In the genomic region with DNA sequence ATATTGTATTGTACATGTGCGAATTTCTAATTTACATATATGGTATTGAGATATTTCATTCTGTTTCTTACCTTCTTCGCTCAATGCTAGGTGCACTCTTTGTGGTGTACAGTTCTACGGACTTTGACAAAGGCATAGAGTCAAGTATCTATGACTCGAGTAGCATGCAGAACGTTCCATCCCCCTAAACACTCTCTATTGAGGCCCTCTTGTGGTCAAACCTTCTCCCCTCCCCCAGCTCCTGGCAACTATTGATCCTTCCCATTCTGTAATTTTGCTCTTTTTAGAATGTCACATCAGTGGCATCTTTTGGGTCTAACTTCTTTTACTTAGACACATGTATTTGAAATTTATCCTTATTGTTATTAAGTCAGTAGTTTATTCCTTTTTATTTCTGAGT, we compare ENCODE assay signal across 17 cellular contexts. TPM values are rescaled to one million over a fixed set of nuclear protein-coding genes. Genes with fewer than 3 reads are reported as not detected.
A peak's percentile ranks its signal among the peaks of the same experiment; 100 is the strongest.
DNase-seq lines count a peak whose midpoint lies in the region; ATAC-seq and TF ChIP-seq lines count a peak whose summit lies in the region.
"Had no signal": no experiment of that assay in that cellular context is flagged by ENCODE, and none has a peak within 500 bp of the region (broad histone marks: within the 10 kb centered on the region; RNA-seq: fewer than 3 reads in every experiment).

No MANE protein-coding gene starts in this region.

- no peaks in the 10 kb centered on the region for H3K9me2 ChIP-seq in DOHH2 (replicated peaks; ENCODE audit: control insufficient read depth, low read length)

- no peak overlapping the region for H3K9ac ChIP-seq in OCI-LY3 (ENCODE audit: low read length)

- no peaks in the 10 kb centered on the region for H3K36me3 ChIP-seq in DOHH2 (ENCODE audit: control insufficient read depth, low read length)
- H3K36me3 ChIP-seq in OCI-LY3 (replicated peaks; ENCODE audit: low read depth, low read length): no peaks in the 10 kb centered on the region
- H3K36me3 ChIP-seq in vagina: no peaks in the 10 kb centered on the region
- H3K36me3 ChIP-seq: suprapubic skin had no signal

- H3K4me3 ChIP-seq in AG09309 (ENCODE audit: control insufficient read depth, low read depth, low read length) (no peak overlapping the region), DOHH2 (ENCODE audit: low read length) (no peak overlapping the region), OCI-LY3 (ENCODE audit: low read length) (no peak overlapping the region), fibroblast of mammary gland (ENCODE audit: control insufficient read depth, low read depth, low read length) (no peak overlapping the region), vagina (no peak overlapping the region)
- H3K4me3 ChIP-seq: suprapubic skin had no signal

- H3K9me3 ChIP-seq in DOHH2 (ENCODE audit: control insufficient read depth, insufficient read depth, low read length) (no peaks in the 10 kb centered on the region), OCI-LY3 (ENCODE audit: insufficient read depth, low read length) (no peaks in the 10 kb centered on the region), vagina (no peaks in the 10 kb centered on the region)

- H3K27ac ChIP-seq in DOHH2 (ENCODE audit: low read depth, low read length) (no peak overlapping the region), OCI-LY3 (ENCODE audit: low read length) (no peak overlapping the region), vagina (no peak overlapping the region)
- H3K27ac ChIP-seq: suprapubic skin had no signal

- H2AFZ ChIP-seq in OCI-LY3 (ENCODE audit: low read depth, low read length): no peak overlapping the region

- H3K4me1 ChIP-seq in DOHH2 (ENCODE audit: control insufficient read depth, low read length) (no peaks in the 10 kb centered on the region), OCI-LY3 (ENCODE audit: low read length) (no peaks in the 10 kb centered on the region), vagina (no peaks in the 10 kb centered on the region)
- H3K4me1 ChIP-seq: suprapubic skin had no signal

- TF ChIP-seq CTCF in AG09309 (IDR thresholded peaks at IDR 0.05; ENCODE audit: control insufficient read depth, insufficient read depth, low read depth, low read length, missing control alignments) (peak; percentile 16), DOHH2 (IDR thresholded peaks at IDR 0.05; ENCODE audit: low read depth, low read length, poor library complexity, severe bottlenecking) (peak; percentile 30), OCI-LY3 (IDR thresholded peaks at IDR 0.05; ENCODE audit: low read depth, low read length) (peak; percentile 33), fibroblast of mammary gland (conservative IDR thresholded peaks at IDR 0.05; ENCODE audit: control insufficient read depth, insufficient read depth, low read depth, low read length) (peak; percentile 12), vagina (IDR thresholded peaks at IDR 0.05) (no peak)

- TF ChIP-seq POLR2A in vagina (IDR thresholded peaks at IDR 0.05): no peak

- ATAC-seq in HG02759 (IDR thresholded peaks at IDR 0.05; ENCODE audit: unreplicated experiment): no peak
- ATAC-seq: CD8-positive, alpha-beta T cell had no signal

- intact Hi-C loops in vagina (cut with DNase I): no loop called here

- H4K20me1 ChIP-seq in DOHH2 (ENCODE audit: control insufficient read depth, insufficient read depth, low read depth, low read length) (no peaks in the 10 kb centered on the region), OCI-LY3 (ENCODE audit: insufficient read depth, low read length) (no peaks in the 10 kb centered on the region)

- H3K79me2 ChIP-seq in DOHH2 (ENCODE audit: control insufficient read depth, low read length): no peaks in the 10 kb centered on the region
- H3K79me2 ChIP-seq in OCI-LY3 (ENCODE audit: low read length): no peaks in the 10 kb centered on the region

- H3K4me2 ChIP-seq in DOHH2 (ENCODE audit: low read length): no peak overlapping the region
- no peak overlapping the region for H3K4me2 ChIP-seq in OCI-LY3 (ENCODE audit: low read length)

- no peaks in the 10 kb centered on the region for H3F3A ChIP-seq in DOHH2 (ENCODE audit: control insufficient read depth, insufficient read depth)

- DNase-seq in AG09309 (ENCODE audit: low read depth) (no peak), fibroblast of mammary gland (ENCODE audit: low read depth) (no peak), vagina (ENCODE audit: extremely low spot score in 2 of 2) (no peak), GM19238 (ENCODE audit: insufficient read length, low spot score) (no peak), H4 (ENCODE audit: low spot score) (no peak)
- DNase-seq: activated naive CD4-positive, alpha-beta T cell; erythroblast; KG1; mammary epithelial cell; NCI-H2107; occipital lobe had no signal

- H3K27me3 ChIP-seq in DOHH2 (ENCODE audit: control insufficient read depth, low read length): no peaks in the 10 kb centered on the region
- no peaks in the 10 kb centered on the region for H3K27me3 ChIP-seq in OCI-LY3 (ENCODE audit: low read depth, low read length)
- H3K27me3 ChIP-seq in vagina: no peaks in the 10 kb centered on the region
- H3K27me3 ChIP-seq: suprapubic skin had no signal

RNA-seq across cellular contexts. Expression of a gene that starts 30.7 kb away (rescaled TPM):
- 1.7 TPM for total RNA-seq in vagina
- total RNA-seq in H4 (2014; rRNA removed; shearing (Covaris generic)): not detected in 2 replicates
- total RNA-seq: mammary epithelial cell had no signal

RNA-seq across cellular contexts. Expression of a gene that starts 53.0 kb away (rescaled TPM):
- total RNA-seq in vagina: not detected
- not detected in 2 replicates for total RNA-seq in H4 (2014; rRNA removed; shearing (Covaris generic))
- total RNA-seq: CD8-positive, alpha-beta T cell; chondrocyte; mammary epithelial cell; occipital lobe; suprapubic skin had no signal

Comparison
In these comparisons a context has a peak if more than half of its experiments do, and no peak if none do; other contexts are left out.
1. CTCF ChIP-seq: peak in AG09309 (single experiment), DOHH2 (single experiment), OCI-LY3 (single experiment) and fibroblast of mammary gland (single experiment); none in vagina (0 of 3).